16 cellular contexts compared by ENCODE assay signal in genomic region chr7:3949226-3949625, GRCh38.
"Had no signal": no experiment of that assay in that cellular context is flagged by ENCODE, and none has a peak within 500 bp of the region (broad histone marks: within the 10 kb centered on the region; RNA-seq: fewer than 3 reads in every experiment).

No MANE protein-coding gene starts in this region.

- ATAC-seq: body of pancreas, gastroesophageal sphincter, left lobe of liver, natural killer cell, right cardiac atrium had no signal

- H3K27ac ChIP-seq: body of pancreas, epithelial cell of prostate, gastroesophageal sphincter, stomach, testis, vagina had no signal

- H3K9me3 Mint-ChIP-seq: activated T-helper 1 cell treated with anti-CD3 and anti-CD28 coated beads, Interleukin-12 subunit alpha, Interleukin-12 subunit beta, Interleukin-2, Interleukin-4 antibody, amounts not matched to agents 30 ng/mL and 10 ng/mL and 1 ng/mL, durations not matched to agents 14 hours and 24 hours and 36 hours had no signal

- H3K27me3 ChIP-seq: body of pancreas, testis, vagina had no signal

- H3K9me3 ChIP-seq: testis had no signal

- DNase-seq: activated CD4-positive, alpha-beta T cell treated with anti-CD3 and anti-CD28 coated beads, Interleukin-2, amount 50 U/mL, for 1 hour; activated CD8-positive, alpha-beta memory T cell treated with anti-CD3 and anti-CD28 coated beads for 24 hours; activated naive CD8-positive, alpha-beta T cell treated with anti-CD3 and anti-CD28 coated beads for 36 hours; body of pancreas; islet precursor cell; natural killer cell; nucleus accumbens; right cardiac atrium; stomach; testis had no signal

- H3K4me1 Mint-ChIP-seq: activated naive CD8-positive, alpha-beta T cell treated with anti-CD3 and anti-CD28 coated beads for 36 hours; central memory CD8-positive, alpha-beta T cell; natural killer cell had no signal

- H3K4me3 ChIP-seq: body of pancreas, gastroesophageal sphincter, stomach, testis had no signal

- H3K4me1 ChIP-seq: body of pancreas, gastroesophageal sphincter, stomach, testis had no signal

- H3K4me3 Mint-ChIP-seq: activated naive CD8-positive, alpha-beta T cell treated with anti-CD3 and anti-CD28 coated beads for 36 hours; activated T-helper 1 cell treated with anti-CD3 and anti-CD28 coated beads, Interleukin-12 subunit alpha, Interleukin-12 subunit beta, Interleukin-2, Interleukin-4 antibody, amounts not matched to agents 30 ng/mL and 10 ng/mL and 1 ng/mL, durations not matched to agents 14 hours and 24 hours and 36 hours; central memory CD8-positive, alpha-beta T cell; natural killer cell had no signal

- H3K36me3 Mint-ChIP-seq: natural killer cell had no signal
